ENCODE assay signal across 13 cellular contexts in genomic region chrX:13851996-13852695, GRCh38. TPM values are rescaled to one million over a fixed set of nuclear protein-coding genes. Genes with fewer than 3 reads are reported as not detected.
DNase-seq lines count a peak whose midpoint lies in the region; ATAC-seq and TF ChIP-seq lines count a peak whose summit lies in the region.
"Had no signal": no experiment of that assay in that cellular context is flagged by ENCODE, and none has a peak within 500 bp of the region (broad histone marks: within the 10 kb centered on the region; RNA-seq: fewer than 3 reads in every experiment).

No MANE protein-coding gene starts in this region.

- peak; percentile 55 for ATAC-seq in GM19438 (IDR thresholded peaks at IDR 0.05; ENCODE audit: low read depth, unreplicated experiment)
- peak; percentile 86 for ATAC-seq in HG03159 (IDR thresholded peaks at IDR 0.05; ENCODE audit: unreplicated experiment)
- ATAC-seq in activated CD8-positive, alpha-beta T cell treated with anti-CD3 and anti-CD28 coated beads, Interleukin-2, amount 10 ng/mL, durations not matched to agents 7 days and 5 days = no peak
- ATAC-seq: left cardiac atrium had no signal

- peaks cover 3% of the 10 kb centered on the region for H3K27me3 Mint-ChIP-seq in activated CD8-positive, alpha-beta T cell treated with anti-CD3 and anti-CD28 coated beads, Interleukin-2, amount 10 ng/mL, durations not matched to agents 7 days and 5 days (ENCODE audit: low read depth)
- no peaks in the 10 kb centered on the region for H3K27me3 Mint-ChIP-seq in nephron progenitor cell (ENCODE audit: low read depth, poor library complexity)
- H3K27me3 Mint-ChIP-seq: central memory CD8-positive, alpha-beta T cell had no signal

- no peak for DNase-seq in GM12864 (ENCODE audit: low read depth)
- no peak for DNase-seq in SK-N-SH
- no peak for DNase-seq in activated CD8-positive, alpha-beta T cell treated with anti-CD3 and anti-CD28 coated beads, Interleukin-2, amount 10 ng/mL, durations not matched to agents 7 days and 5 days
- DNase-seq in activated CD4-positive, alpha-beta T cell treated with anti-CD3 and anti-CD28 coated beads, Interleukin-2, amount 50 U/mL, for 1 hour = no peak
- no peak for DNase-seq in nephron progenitor cell
- no peak for DNase-seq in esophagus squamous epithelium (lab: John Stamatoyannopoulos, UW)
- DNase-seq: C1 segment of cervical spinal cord, left cardiac atrium had no signal

- H3K4me1 ChIP-seq in SK-N-SH (ENCODE audit: control insufficient read depth in 1 of 2, insufficient read depth in 2 of 2, low read depth in 1 of 2, low read length in 1 of 2) = no peaks in the 10 kb centered on the region
- peaks cover 0 to 3% (median 0%) of the 10 kb centered on the region in 3 donors for H3K4me1 ChIP-seq in esophagus squamous epithelium

- H3K36me3 ChIP-seq in SK-N-SH (replicated peaks in 1 of 2; ENCODE audit: control insufficient read depth in 1 of 2, insufficient read depth in 2 of 2, low read length in 1 of 2) (no peaks in the 10 kb centered on the region), esophagus squamous epithelium (no peaks in the 10 kb centered on the region)
- H3K36me3 ChIP-seq: thoracic aorta had no signal

- H3K4me3 ChIP-seq in GM12864 (ENCODE audit: low read depth, low read length) (no peak overlapping the region), SK-N-SH (ENCODE audit: low read depth in 2 of 2, low read length in 1 of 2) (no peak overlapping the region), esophagus squamous epithelium (no peak overlapping the region)
- H3K4me3 ChIP-seq: thoracic aorta had no signal

- no peaks in the 10 kb centered on the region for H3K79me2 ChIP-seq in SK-N-SH (ENCODE audit: insufficient read depth)

- H3K4me1 Mint-ChIP-seq in activated CD8-positive, alpha-beta T cell treated with anti-CD3 and anti-CD28 coated beads, Interleukin-2, amount 10 ng/mL, durations not matched to agents 7 days and 5 days (ENCODE audit: low read depth) = no peaks in the 10 kb centered on the region
- no peaks in the 10 kb centered on the region for H3K4me1 Mint-ChIP-seq in nephron progenitor cell
- H3K4me1 Mint-ChIP-seq: central memory CD8-positive, alpha-beta T cell had no signal

- H3K27ac ChIP-seq in SK-N-SH (ENCODE audit: low read depth in 2 of 2, low read length in 1 of 2) (no peak overlapping the region), esophagus squamous epithelium (no peak overlapping the region)
- H3K27ac ChIP-seq: KMS-11, thoracic aorta had no signal

- H3K9me3 ChIP-seq in SK-N-SH (no peaks in the 10 kb centered on the region), esophagus squamous epithelium (no peaks in the 10 kb centered on the region)
- H3K9me3 ChIP-seq: thoracic aorta had no signal

- 21% methylated on average over 4 of the region's 4 CpGs for WGBS in SK-N-SH (ENCODE audit: low lambda C conversion rate)
- WGBS in esophagus squamous epithelium, 2 donors = 49 to 53% methylated on average over 4 of the region's 4 CpGs

- H4K20me1 ChIP-seq in SK-N-SH (ENCODE audit: insufficient read depth) = no peaks in the 10 kb centered on the region

- no peak for TF ChIP-seq POLR2A in esophagus squamous epithelium (IDR thresholded peaks at IDR 0.05)

- CTCF ChIA-PET in SK-N-SH (lab: Yijun Ruan, JAX) = interaction anchor here (1.2 kb wide), 1 partner anchor 12 kb away, joined by 5 read pairs; no protein-coding TSS in a partner anchor
- CTCF ChIA-PET in activated CD8-positive, alpha-beta T cell treated with anti-CD3 and anti-CD28 coated beads, Interleukin-2, amount 10 ng/mL, durations not matched to agents 7 days and 5 days (lab: Charles Lee) = no interaction called here

- POLR2A ChIA-PET in SK-N-SH (lab: Yijun Ruan, JAX) = no interaction called here
- POLR2A ChIA-PET in activated CD8-positive, alpha-beta T cell treated with anti-CD3 and anti-CD28 coated beads, Interleukin-2, amount 10 ng/mL, durations not matched to agents 7 days and 5 days (lab: Charles Lee) = no interaction called here

- no peaks in the 10 kb centered on the region for H3K36me3 Mint-ChIP-seq in activated CD8-positive, alpha-beta T cell treated with anti-CD3 and anti-CD28 coated beads, Interleukin-2, amount 10 ng/mL, durations not matched to agents 7 days and 5 days (ENCODE audit: low read depth)
- H3K36me3 Mint-ChIP-seq in nephron progenitor cell (ENCODE audit: low read depth) = peaks cover 5% of the 10 kb centered on the region

- TF ChIP-seq RAD21 in SK-N-SH (IDR thresholded peaks at IDR 0.05; ENCODE audit: low read length) = no peak

- H3K9ac ChIP-seq in SK-N-SH = no peak overlapping the region
- H3K9ac ChIP-seq: KMS-11 had no signal

- H2AFZ ChIP-seq in SK-N-SH (ENCODE audit: low read depth) = no peak overlapping the region

- H3K4me3 Mint-ChIP-seq in activated CD8-positive, alpha-beta T cell treated with anti-CD3 and anti-CD28 coated beads, Interleukin-2, amount 10 ng/mL, durations not matched to agents 7 days and 5 days = no peak overlapping the region
- no peak overlapping the region for H3K4me3 Mint-ChIP-seq in nephron progenitor cell
- H3K4me3 Mint-ChIP-seq: central memory CD8-positive, alpha-beta T cell had no signal

- peak; percentile 38 for TF ChIP-seq CTCF in GM12864 (IDR thresholded peaks at IDR 0.05; ENCODE audit: low read depth, low read length, missing control alignments)
- TF ChIP-seq CTCF in SK-N-SH (IDR thresholded peaks at IDR 0.05) = peak; percentile 13; the same call in 1 of the 2 replicates
- no peak for TF ChIP-seq CTCF in nephron progenitor cell (IDR thresholded peaks at IDR 0.05)
- no peak for TF ChIP-seq CTCF in esophagus squamous epithelium (IDR thresholded peaks at IDR 0.05)

- intact Hi-C loops in esophagus squamous epithelium (cut with DNase I) = no loop called here

- TF ChIP-seq EP300 in SK-N-SH (IDR thresholded peaks at IDR 0.05; ENCODE audit: borderline replicate concordance in 1 of 2, low read depth in 1 of 2, low read length in 1 of 2) = no peak

- H3K27ac Mint-ChIP-seq in activated CD8-positive, alpha-beta T cell treated with anti-CD3 and anti-CD28 coated beads, Interleukin-2, amount 10 ng/mL, durations not matched to agents 7 days and 5 days = no peak overlapping the region
- H3K27ac Mint-ChIP-seq in nephron progenitor cell = no peak overlapping the region

- H3K9me2 ChIP-seq in SK-N-SH = no peaks in the 10 kb centered on the region

- no peaks in the 10 kb centered on the region; the same call in 1 of the 2 replicates for H3K27me3 ChIP-seq in SK-N-SH (ENCODE audit: insufficient read depth)
- no peaks in the 10 kb centered on the region for H3K27me3 ChIP-seq in esophagus squamous epithelium

- no peaks in the 10 kb centered on the region for H3F3A ChIP-seq in SK-N-SH (replicated peaks; ENCODE audit: insufficient read depth)

- H3K9me3 Mint-ChIP-seq in activated CD8-positive, alpha-beta T cell treated with anti-CD3 and anti-CD28 coated beads, Interleukin-2, amount 10 ng/mL, durations not matched to agents 7 days and 5 days (ENCODE audit: insufficient read depth) = no peaks in the 10 kb centered on the region
- peaks cover 34% of the 10 kb centered on the region for H3K9me3 Mint-ChIP-seq in nephron progenitor cell
- H3K9me3 Mint-ChIP-seq: central memory CD8-positive, alpha-beta T cell had no signal

- H3K4me2 ChIP-seq in SK-N-SH = no peak overlapping the region
- H3K4me2 ChIP-seq: KMS-11 had no signal

TF ChIP-seq in SK-N-SH, 30 proteins besides CTCF, POLR2A, EP300 and RAD21:
- no peak for TF ChIP-seq PBX3 (IDR thresholded peaks at IDR 0.05)
- no peak for TF ChIP-seq FOXJ3 (CRISPR knock-in tag; IDR thresholded peaks at IDR 0.05)
- TF ChIP-seq NFIC (IDR thresholded peaks at IDR 0.05; ENCODE audit: borderline replicate concordance) = no peak
- no peak for TF ChIP-seq POLR2AphosphoS5 (IDR thresholded peaks at IDR 0.05; ENCODE audit: low read depth, low read length)
- TF ChIP-seq MAX (IDR thresholded peaks at IDR 0.05; ENCODE audit: low read depth) = no peak
- TF ChIP-seq TAF1 (IDR thresholded peaks at IDR 0.05; ENCODE audit: borderline replicate concordance, low read depth, low read length) = no peak

RNA-seq across cellular contexts. Expression of gene GPM6B, which starts 35.3 kb away (rescaled TPM):
- polyA plus RNA-seq in SK-N-SH (2012; rRNA removed) = 0.71 and 1.2 TPM in 2 replicates
- 0.73 and 2.3 TPM in 2 replicates for polyA plus RNA-seq in SK-N-SH (2012; cell fraction: cytosol; rRNA removed)
- 0.16 and 0.68 TPM in 2 replicates for polyA plus RNA-seq in SK-N-SH (2012; cell fraction: nucleus; rRNA removed)
- total RNA-seq in activated CD8-positive, alpha-beta T cell treated with anti-CD3 and anti-CD28 coated beads, Interleukin-2, amount 10 ng/mL, durations not matched to agents 7 days and 5 days = not detected
- total RNA-seq in esophagus squamous epithelium = 1 to 10 TPM; 2.4 to 7.4 (median 5.3) TPM

Comparison
In these comparisons a context has a peak if more than half of its experiments do, and no peak if none do; other contexts are left out.
1. CTCF ChIP-seq: peak in GM12864 (single experiment) and SK-N-SH (single experiment); none in nephron progenitor cell (single experiment) and esophagus squamous epithelium (0 of 6).